ENCODE assay signal across 30 cellular contexts in the genomic region with DNA sequence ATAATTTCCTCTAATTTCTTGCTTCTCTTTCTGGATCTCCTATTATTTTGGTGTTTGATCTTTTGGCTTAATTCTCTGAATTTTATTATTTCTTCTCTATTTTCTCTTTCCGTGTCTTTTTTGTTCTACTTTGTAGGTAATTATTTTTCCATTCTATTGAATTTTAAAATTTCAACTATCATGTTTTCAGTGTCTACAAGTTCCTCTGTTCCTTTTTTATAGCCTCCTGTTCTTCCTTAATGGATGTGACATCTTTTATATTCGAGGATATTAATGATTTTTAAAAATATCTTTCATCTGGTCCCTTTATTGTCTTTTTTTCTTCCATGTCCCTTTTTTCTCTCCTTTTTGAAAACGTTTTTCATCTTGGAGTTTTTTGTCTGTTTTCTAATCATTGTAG.
"Had no signal": no experiment of that assay in that cellular context is flagged by ENCODE, and none has a peak within 500 bp of the region (broad histone marks: within the 10 kb centered on the region; RNA-seq: fewer than 3 reads in every experiment).

No MANE protein-coding gene starts in this region.

- H3K4me3 Mint-ChIP-seq: activated CD4-positive, alpha-beta memory T cell treated with anti-CD3 and anti-CD28 coated beads for 36 hours; activated T-helper 1 cell treated with anti-CD3 and anti-CD28 coated beads, Interleukin-12 subunit alpha, Interleukin-12 subunit beta, Interleukin-2, Interleukin-4 antibody, amounts not matched to agents 30 ng/mL and 10 ng/mL and 1 ng/mL, durations not matched to agents 14 hours and 24 hours and 36 hours; T-helper 2 cell treated with Interferon-gamma antibody and Interleukin-4, amounts not matched to agents 5 μg/mL and 100 μg/mL, for 36 hours had no signal

- H3K9me3 Mint-ChIP-seq: activated CD4-positive, alpha-beta memory T cell treated with anti-CD3 and anti-CD28 coated beads for 36 hours; activated T-helper 1 cell treated with anti-CD3 and anti-CD28 coated beads, Interleukin-12 subunit alpha, Interleukin-12 subunit beta, Interleukin-2, Interleukin-4 antibody, amounts not matched to agents 30 ng/mL and 10 ng/mL and 1 ng/mL, durations not matched to agents 14 hours and 24 hours and 36 hours; T-helper 2 cell treated with Interferon-gamma antibody and Interleukin-4, amounts not matched to agents 5 μg/mL and 100 μg/mL, for 36 hours had no signal

- H3K27ac ChIP-seq: adrenal gland, body of pancreas, breast epithelium, Peyer's patch, RWPE1 had no signal

- H3K27ac Mint-ChIP-seq: activated CD4-positive, alpha-beta memory T cell treated with anti-CD3 and anti-CD28 coated beads for 36 hours; activated T-helper 1 cell treated with anti-CD3 and anti-CD28 coated beads, Interleukin-12 subunit alpha, Interleukin-12 subunit beta, Interleukin-2, Interleukin-4 antibody, amounts not matched to agents 30 ng/mL and 10 ng/mL and 1 ng/mL, durations not matched to agents 14 hours and 24 hours and 36 hours; T-helper 2 cell treated with Interferon-gamma antibody and Interleukin-4, amounts not matched to agents 5 μg/mL and 100 μg/mL, for 36 hours had no signal

- H3K4me3 ChIP-seq: adrenal gland, body of pancreas, breast epithelium, K562, Peyer's patch had no signal

- ATAC-seq: body of pancreas, K562, PC-3, Right ventricle myocardium inferior had no signal

- H3K27me3 Mint-ChIP-seq: activated CD4-positive, alpha-beta memory T cell treated with anti-CD3 and anti-CD28 coated beads for 36 hours had no signal

- H3K9me3 ChIP-seq: adrenal gland, body of pancreas, breast epithelium, Peyer's patch had no signal

- H3K27me3 ChIP-seq: adrenal gland, body of pancreas, breast epithelium, Peyer's patch had no signal

- H3K4me1 ChIP-seq: adrenal gland, body of pancreas, breast epithelium, Peyer's patch had no signal

- DNase-seq: activated CD4-positive, alpha-beta memory T cell treated with anti-CD3 and anti-CD28 coated beads for 36 hours; activated CD4-positive, alpha-beta T cell treated with anti-CD3 and anti-CD28 coated beads, Interleukin-2, amount 50 U/mL, for 1 hour; activated CD8-positive, alpha-beta memory T cell treated with anti-CD3 and anti-CD28 coated beads, Interleukin-2, amount 50 U/mL, for 4 hours; activated effector memory CD4-positive, alpha-beta T cell treated with anti-CD3 and anti-CD28 coated beads, Interleukin-2, amount 50 U/mL, for 16 hours; activated naive CD4-positive, alpha-beta T cell; activated naive CD4-positive, alpha-beta T cell treated with anti-CD3 and anti-CD28 coated beads, Interleukin-2, amount 50 U/mL, for 16 hours; activated T-cell treated with anti-CD3 and anti-CD28 coated beads for 4 hours; adrenal gland; body of pancreas; cerebellar nuclear complex; NCI-H1092 treated with DMSO at 0.1 percent for 48 hours; NCI-H1417; NCI-H146; NCI-H187; NCI-H2029 treated with DMSO at 0.1 percent for 48 hours; NCI-H2107; NCI-H2171; NCI-H510A; NCI-H526; NCI-H748 treated with DMSO at 0.1 percent for 48 hours; NK-92 treated with Interleukin-12 subunit alpha and Interleukin-12 subunit beta, amount 100 ng/mL, for 24 hours; PC-3; Peyer's patch; SIG-M5 had no signal
